In the genomic region with DNA sequence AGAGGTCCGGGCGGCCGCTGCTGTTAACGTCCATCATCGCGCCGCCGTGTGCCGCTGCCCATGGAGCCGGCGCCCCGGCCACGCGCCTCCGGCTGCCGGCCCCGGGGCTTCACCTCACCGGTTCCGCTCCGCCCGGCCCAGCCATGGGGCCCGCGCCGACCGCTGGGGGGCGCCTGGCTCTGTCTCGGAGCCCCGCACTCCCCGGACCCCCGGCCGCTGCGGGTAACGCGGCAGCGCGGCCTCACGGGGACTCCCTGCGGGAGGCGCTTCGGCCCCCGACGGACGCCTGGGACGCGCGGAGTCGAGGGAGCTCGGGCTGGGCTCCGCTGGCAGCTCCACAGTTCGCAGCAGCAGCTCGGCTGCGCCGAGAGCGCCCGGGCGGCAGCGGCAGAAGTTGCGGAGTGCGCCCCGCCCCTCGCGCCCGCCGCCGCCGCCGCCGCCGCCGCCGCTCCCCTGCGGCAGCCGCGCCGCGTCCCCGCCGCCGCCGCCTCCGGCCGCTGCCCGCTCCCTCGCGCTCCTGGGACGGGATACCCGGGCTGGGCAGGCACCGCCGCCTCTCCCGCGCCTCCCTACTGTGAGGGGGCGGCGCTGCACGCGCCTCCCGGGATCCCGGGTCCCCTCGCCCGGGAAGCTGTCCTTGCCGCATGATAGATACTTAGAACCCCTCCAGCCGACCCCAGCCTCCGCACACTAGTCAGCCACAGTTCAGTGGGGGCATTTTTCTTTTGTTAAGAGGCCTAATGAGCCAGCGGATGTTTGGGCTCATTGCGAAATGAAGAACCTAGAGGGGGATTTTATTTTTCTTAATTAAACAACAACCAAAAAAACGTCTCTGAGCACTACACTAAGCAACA, we compare ENCODE assay signal across 1 cellular context.
TF ChIP-seq lines count a peak whose summit lies in the region.

TSS of gene HTR7 (minus strand) at position 405 of the 854 bp plus-strand sequence. CDS start at position 37, 368 bp downstream.

TF ChIP-seq in K562, 482 proteins besides CTCF, POLR2A, EP300 and RAD21 (continued from another document and continues in another):
- TF ChIP-seq, protein P1, sequence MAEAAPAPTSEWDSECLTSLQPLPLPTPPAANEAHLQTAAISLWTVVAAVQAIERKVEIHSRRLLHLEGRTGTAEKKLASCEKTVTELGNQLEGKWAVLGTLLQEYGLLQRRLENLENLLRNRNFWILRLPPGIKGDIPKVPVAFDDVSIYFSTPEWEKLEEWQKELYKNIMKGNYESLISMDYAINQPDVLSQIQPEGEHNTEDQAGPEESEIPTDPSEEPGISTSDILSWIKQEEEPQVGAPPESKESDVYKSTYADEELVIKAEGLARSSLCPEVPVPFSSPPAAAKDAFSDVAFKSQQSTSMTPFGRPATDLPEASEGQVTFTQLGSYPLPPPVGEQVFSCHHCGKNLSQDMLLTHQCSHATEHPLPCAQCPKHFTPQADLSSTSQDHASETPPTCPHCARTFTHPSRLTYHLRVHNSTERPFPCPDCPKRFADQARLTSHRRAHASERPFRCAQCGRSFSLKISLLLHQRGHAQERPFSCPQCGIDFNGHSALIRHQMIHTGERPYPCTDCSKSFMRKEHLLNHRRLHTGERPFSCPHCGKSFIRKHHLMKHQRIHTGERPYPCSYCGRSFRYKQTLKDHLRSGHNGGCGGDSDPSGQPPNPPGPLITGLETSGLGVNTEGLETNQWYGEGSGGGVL (CRISPR knock-in tag; IDR thresholded peaks at IDR 0.05): no peak
- TF ChIP-seq SMARCB1 (IDR thresholded peaks at IDR 0.05; ENCODE audit: insufficient read length, low read depth): no peak
- TF ChIP-seq NR2F6 (CRISPR knock-in tag; IDR thresholded peaks at IDR 0.05): no peak
- TF ChIP-seq NR2C1 (IDR thresholded peaks at IDR 0.05): no peak
- no peak for TF ChIP-seq NR2C1 (tag; IDR thresholded peaks at IDR 0.05)
- TF ChIP-seq SIN3B (IDR thresholded peaks at IDR 0.05; ENCODE audit: low read depth): 0 out of 2 replicates have a peak, but pooled peaks have one; percentile 25
- no peak for TF ChIP-seq HDAC3 (IDR thresholded peaks at IDR 0.05; ENCODE audit: borderline replicate concordance, partially characterized antibody)
- no peak for TF ChIP-seq RNF2 (IDR thresholded peaks at IDR 0.05)
- TF ChIP-seq, protein P2, sequence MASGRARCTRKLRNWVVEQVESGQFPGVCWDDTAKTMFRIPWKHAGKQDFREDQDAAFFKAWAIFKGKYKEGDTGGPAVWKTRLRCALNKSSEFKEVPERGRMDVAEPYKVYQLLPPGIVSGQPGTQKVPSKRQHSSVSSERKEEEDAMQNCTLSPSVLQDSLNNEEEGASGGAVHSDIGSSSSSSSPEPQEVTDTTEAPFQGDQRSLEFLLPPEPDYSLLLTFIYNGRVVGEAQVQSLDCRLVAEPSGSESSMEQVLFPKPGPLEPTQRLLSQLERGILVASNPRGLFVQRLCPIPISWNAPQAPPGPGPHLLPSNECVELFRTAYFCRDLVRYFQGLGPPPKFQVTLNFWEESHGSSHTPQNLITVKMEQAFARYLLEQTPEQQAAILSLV (tag; IDR thresholded peaks at IDR 0.05): no peak
- TF ChIP-seq EGR1 (conservative IDR thresholded peaks at IDR 0.05): no peak
- no peak for TF ChIP-seq THRA (IDR thresholded peaks at IDR 0.05)
- TF ChIP-seq ARID3B (CRISPR knock-in tag; IDR thresholded peaks at IDR 0.05; ENCODE audit: borderline replicate concordance): no peak
- TF ChIP-seq, protein P3, sequence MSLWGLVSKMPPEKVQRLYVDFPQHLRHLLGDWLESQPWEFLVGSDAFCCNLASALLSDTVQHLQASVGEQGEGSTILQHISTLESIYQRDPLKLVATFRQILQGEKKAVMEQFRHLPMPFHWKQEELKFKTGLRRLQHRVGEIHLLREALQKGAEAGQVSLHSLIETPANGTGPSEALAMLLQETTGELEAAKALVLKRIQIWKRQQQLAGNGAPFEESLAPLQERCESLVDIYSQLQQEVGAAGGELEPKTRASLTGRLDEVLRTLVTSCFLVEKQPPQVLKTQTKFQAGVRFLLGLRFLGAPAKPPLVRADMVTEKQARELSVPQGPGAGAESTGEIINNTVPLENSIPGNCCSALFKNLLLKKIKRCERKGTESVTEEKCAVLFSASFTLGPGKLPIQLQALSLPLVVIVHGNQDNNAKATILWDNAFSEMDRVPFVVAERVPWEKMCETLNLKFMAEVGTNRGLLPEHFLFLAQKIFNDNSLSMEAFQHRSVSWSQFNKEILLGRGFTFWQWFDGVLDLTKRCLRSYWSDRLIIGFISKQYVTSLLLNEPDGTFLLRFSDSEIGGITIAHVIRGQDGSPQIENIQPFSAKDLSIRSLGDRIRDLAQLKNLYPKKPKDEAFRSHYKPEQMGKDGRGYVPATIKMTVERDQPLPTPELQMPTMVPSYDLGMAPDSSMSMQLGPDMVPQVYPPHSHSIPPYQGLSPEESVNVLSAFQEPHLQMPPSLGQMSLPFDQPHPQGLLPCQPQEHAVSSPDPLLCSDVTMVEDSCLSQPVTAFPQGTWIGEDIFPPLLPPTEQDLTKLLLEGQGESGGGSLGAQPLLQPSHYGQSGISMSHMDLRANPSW (CRISPR knock-in tag; IDR thresholded peaks at IDR 0.05): no peak
- no peak for TF ChIP-seq TCF7 (IDR thresholded peaks at IDR 0.05; ENCODE audit: borderline replicate concordance)
- no peak for TF ChIP-seq ZNF407 (IDR thresholded peaks at IDR 0.05; ENCODE audit: low read depth)
- no peak for TF ChIP-seq MCM2 (IDR thresholded peaks at IDR 0.05; ENCODE audit: low read depth)
- no peak for TF ChIP-seq DEAF1 (CRISPR knock-in tag; IDR thresholded peaks at IDR 0.05)
- no peak for TF ChIP-seq MYC (IDR thresholded peaks at IDR 0.05; ENCODE audit: low read depth, low read length)
- no peak for TF ChIP-seq MYC (CRISPR knock-in tag; IDR thresholded peaks at IDR 0.05; ENCODE audit: borderline replicate concordance, low read depth)
- no peak for TF ChIP-seq ZNF311 (CRISPR knock-in tag; IDR thresholded peaks at IDR 0.05)
- TF ChIP-seq ZBTB26 (CRISPR knock-in tag; IDR thresholded peaks at IDR 0.05): no peak
- TF ChIP-seq DNMT1 (IDR thresholded peaks at IDR 0.05): no peak
- TF ChIP-seq RBBP5 (IDR thresholded peaks at IDR 0.05; ENCODE audit: borderline replicate concordance, insufficient read depth, low read length, poor library complexity, severe bottlenecking): no peak
- TF ChIP-seq ZNF668 (CRISPR knock-in tag; IDR thresholded peaks at IDR 0.05): no peak
- no peak for TF ChIP-seq NELFE (IDR thresholded peaks at IDR 0.05; ENCODE audit: insufficient read depth, insufficient read length)
- no peak for TF ChIP-seq ZNF780A (CRISPR knock-in tag; IDR thresholded peaks at IDR 0.05)
- no peak for TF ChIP-seq HCFC1 (IDR thresholded peaks at IDR 0.05; ENCODE audit: low read depth, low read length)
- TF ChIP-seq HNRNPLL (IDR thresholded peaks at IDR 0.05; ENCODE audit: low read depth, low read length, poor library complexity, severe bottlenecking): peak; percentile 86
- TF ChIP-seq PHTF2 (CRISPR knock-in tag; IDR thresholded peaks at IDR 0.05): no peak
- no peak for TF ChIP-seq HOMEZ (CRISPR knock-in tag; IDR thresholded peaks at IDR 0.05)
- TF ChIP-seq ZNF175 (CRISPR knock-in tag; IDR thresholded peaks at IDR 0.05; ENCODE audit: low read depth): no peak
- TF ChIP-seq CEBPB (tag; IDR thresholded peaks at IDR 0.05): 0 out of 2 replicates have a peak, but pooled peaks have one; percentile 14
